1 cellular context compared by ENCODE assay signal in genomic region chr17:44351961-44352921, GRCh38.
A peak's percentile ranks its signal among the peaks of the same experiment; 100 is the strongest.
TF ChIP-seq lines count a peak whose summit lies in the region.

No MANE protein-coding gene starts in this region.

TF ChIP-seq in HepG2, 621 proteins besides CTCF, POLR2A, EP300 and RAD21:
- TF ChIP-seq AGO2 (optimal IDR thresholded peaks at IDR 0.05; ENCODE audit: low read depth, low read length) (peak; percentile 1), ZIK1 (CRISPR knock-in tag; IDR thresholded peaks at IDR 0.05; ENCODE audit: borderline replicate concordance, low read depth) (no peak), RBFOX2 (IDR thresholded peaks at IDR 0.05; ENCODE audit: low read depth, low read length) (peak; percentile 13; the same call in 1 of the 2 replicates)
